In genomic region chr4:16289872-16290554, GRCh38 we compare ENCODE assay signal across 8 cellular contexts.
A peak's percentile ranks its signal among the peaks of the same experiment; 100 is the strongest.
DNase-seq lines count a peak whose midpoint lies in the region; ATAC-seq and TF ChIP-seq lines count a peak whose summit lies in the region.

No MANE protein-coding gene starts in this region.

- CTCF ChIA-PET in OCI-LY7 (lab: Charles Lee; ENCODE audit: unreplicated experiment) = interaction anchor here (1.1 kb wide), 1 partner anchor 154 kb away, joined by 4 read pairs; no protein-coding TSS in a partner anchor

- H3K4me3 Mint-ChIP-seq in endodermal cell (no peak overlapping the region), nephron (peak overlapping the region; percentile 0 to 20 (median 0))

- WGBS in GM23248 (ENCODE audit: low coverage in 1 of 2, low lambda C conversion rate in 2 of 2, missing lambda C conversion rate in 2 of 2), 2 experiments = 0 to 1% methylated on average over 4 of the region's 4 CpGs
- 32 to 37% methylated on average over 3 to 4 of the region's 4 CpGs for WGBS in endodermal cell (ENCODE audit: insufficient coverage in 1 of 2, insufficient read length in 1 of 2), 2 experiments

- H3K36me3 ChIP-seq in GM23248 (ENCODE audit: low read depth) (no peaks in the 10 kb centered on the region), OCI-LY7 (ENCODE audit: insufficient read depth, low read length) (no peaks in the 10 kb centered on the region), endodermal cell (ENCODE audit: control insufficient read depth, insufficient read depth, low read length) (no peaks in the 10 kb centered on the region)

- H4K20me1 ChIP-seq in GM23248 (ENCODE audit: insufficient read depth) = no peaks in the 10 kb centered on the region
- H4K20me1 ChIP-seq in OCI-LY7 (ENCODE audit: insufficient read depth, low read length) = no peaks in the 10 kb centered on the region

- no peaks in the 10 kb centered on the region for H3K9me3 ChIP-seq in GM23248 (ENCODE audit: low read depth)
- H3K9me3 ChIP-seq in OCI-LY7 (ENCODE audit: low read length) = no peaks in the 10 kb centered on the region
- H3K9me3 ChIP-seq in endodermal cell (ENCODE audit: control insufficient read depth, low read length) = peaks cover 7% of the 10 kb centered on the region

- H3K9me2 ChIP-seq in GM23248 (ENCODE audit: insufficient read depth) (no peaks in the 10 kb centered on the region), OCI-LY7 (ENCODE audit: insufficient read depth, low read length) (no peaks in the 10 kb centered on the region)

- H3F3A ChIP-seq in GM23248 (ENCODE audit: insufficient read depth) = no peaks in the 10 kb centered on the region

- peaks cover 7% of the 10 kb centered on the region for H3K9me3 Mint-ChIP-seq in endodermal cell
- H3K9me3 Mint-ChIP-seq in nephron = peaks cover 5% of the 10 kb centered on the region

- H3K27ac Mint-ChIP-seq in endodermal cell (peak overlapping the region; percentile 17), nephron (peak overlapping the region; percentile 28 to 48 (median 29))

- peak; percentile 90 for TF ChIP-seq CTCF in OCI-LY7 (conservative IDR thresholded peaks at IDR 0.05; ENCODE audit: low read length)
- TF ChIP-seq CTCF in endodermal cell (conservative IDR thresholded peaks at IDR 0.05) = peak; percentile 85
- TF ChIP-seq CTCF in nephron (IDR thresholded peaks at IDR 0.05; ENCODE audit: unreplicated experiment in 3 of 3) = peak; percentile 68 to 84 (median 72)

- intact Hi-C loops in OCI-LY7 (cut with micrococcal nuclease; ENCODE audit: unreplicated experiment) = loop anchor here (1.0 to 10.0 kb wide), 4 partner anchors 153 to 1182 kb away; no protein-coding TSS in a partner anchor

- peaks cover 21% of the 10 kb centered on the region for H3K4me1 Mint-ChIP-seq in endodermal cell
- peaks cover 18% of the 10 kb centered on the region for H3K4me1 Mint-ChIP-seq in nephron

- ATAC-seq in HG03045 (IDR thresholded peaks at IDR 0.05; ENCODE audit: unreplicated experiment) = no peak
- ATAC-seq in HG02642 (IDR thresholded peaks at IDR 0.05; ENCODE audit: poor library complexity, unreplicated experiment) = no peak

- no peaks in the 10 kb centered on the region for H3K79me2 ChIP-seq in GM23248 (ENCODE audit: insufficient read depth)
- no peaks in the 10 kb centered on the region for H3K79me2 ChIP-seq in OCI-LY7 (ENCODE audit: insufficient read depth, low read depth, low read length)

- BruUV-seq in OCI-LY7 (replicated peaks; lab: Mats Ljungman, UMichigan) = no TSS peak

- H3K36me3 Mint-ChIP-seq in endodermal cell (ENCODE audit: low read depth) (peaks cover 2% of the 10 kb centered on the region), nephron (ENCODE audit: low read depth) (peaks cover 2% of the 10 kb centered on the region)

- 0 out of 2 replicates have a peak overlapping the region, but pooled peaks have one; percentile 19 for H3K9ac ChIP-seq in GM23248
- no peak overlapping the region for H3K9ac ChIP-seq in endodermal cell (ENCODE audit: extremely low read depth, low read length, poor library complexity, severe bottlenecking)

- H3K27me3 Mint-ChIP-seq in endodermal cell (ENCODE audit: insufficient read depth) (no peaks in the 10 kb centered on the region), nephron (ENCODE audit: low read depth) (no peaks in the 10 kb centered on the region)

- peak; percentile 10 for DNase-seq in COR-L47 (lab: John Stamatoyannopoulos, UW)
- peak; percentile 58 for DNase-seq in GM23248
- DNase-seq in OCI-LY7 (ENCODE audit: low spot score) = peak; percentile 36
- no peak for DNase-seq in endodermal cell
- no peak for DNase-seq in NCI-H226

- in situ Hi-C loops in GM23248 (cut with MboI) = loop anchor here (10.0 to 25.0 kb wide), 5 partner anchors 155 to 1175 kb away; no protein-coding TSS in a partner anchor

- H3K4me2 ChIP-seq in GM23248 (ENCODE audit: unreplicated experiment) = peak overlapping the region; percentile 43
- no peak overlapping the region for H3K4me2 ChIP-seq in OCI-LY7 (ENCODE audit: low read length)

- POLR2A ChIA-PET in OCI-LY7 (lab: Charles Lee) = interaction anchor here (0.6 kb wide), 1 partner anchor 22 kb away, joined by 3 read pairs; no protein-coding TSS in a partner anchor

- H3K4me3 ChIP-seq in GM23248 = peak overlapping the region; percentile 51
- H3K4me3 ChIP-seq in OCI-LY7 (ENCODE audit: low read depth, low read length, poor library complexity, severe bottlenecking) = no peak overlapping the region
- H3K4me3 ChIP-seq in endodermal cell (ENCODE audit: low read length) = no peak overlapping the region

- H3K27me3 ChIP-seq in GM23248 (replicated peaks; ENCODE audit: insufficient read depth) = 0 out of 2 replicates have a peak, but pooled peaks cover 4% of the 10 kb centered on the region
- no peaks in the 10 kb centered on the region for H3K27me3 ChIP-seq in endodermal cell (ENCODE audit: control insufficient read depth, insufficient read depth, low read length, poor library complexity, severe bottlenecking)

- H3K4me1 ChIP-seq in GM23248 (ENCODE audit: insufficient read depth) (peaks cover 15% of the 10 kb centered on the region), OCI-LY7 (ENCODE audit: insufficient read depth, low read length, poor library complexity, severe bottlenecking) (no peaks in the 10 kb centered on the region), endodermal cell (ENCODE audit: control insufficient read depth, insufficient read depth, low read length) (no peaks in the 10 kb centered on the region)

- peak overlapping the region; percentile 69 for H2AFZ ChIP-seq in GM23248
- peak overlapping the region; percentile 29; the same call in 1 of the 2 replicates for H2AFZ ChIP-seq in OCI-LY7 (ENCODE audit: low read length)

- H3K27ac ChIP-seq in GM23248 (no peak overlapping the region), OCI-LY7 (ENCODE audit: low read depth, low read length, poor library complexity, severe bottlenecking) (no peak overlapping the region), endodermal cell (ENCODE audit: low read depth, low read length) (no peak overlapping the region)

Comparison
In these comparisons a context has a peak if more than half of its experiments do, and no peak if none do; other contexts are left out.
1. DNase-seq: peak in COR-L47 (single experiment), GM23248 (single experiment) and OCI-LY7 (single experiment); none in endodermal cell (single experiment) and NCI-H226 (single experiment).
2. Peak in every context shown above with its lines, with median percentiles within 50 percentile points of each other: CTCF ChIP-seq.